ENCODE assay signal across 1 cellular context in genomic region chr15:80161473-80162016, GRCh38.
TF ChIP-seq lines count a peak whose summit lies in the region.

No MANE protein-coding gene starts in this region.

TF ChIP-seq in HepG2, 621 proteins besides CTCF, POLR2A, EP300 and RAD21 (continued from another document and continues in another):
- TF ChIP-seq ZNF703 (CRISPR knock-in tag; IDR thresholded peaks at IDR 0.05; ENCODE audit: borderline replicate concordance) (no peak), ZSCAN9 (CRISPR knock-in tag; IDR thresholded peaks at IDR 0.05; ENCODE audit: borderline replicate concordance) (no peak), ZBTB43 (CRISPR knock-in tag; conservative IDR thresholded peaks at IDR 0.05) (peak; percentile 36; the same call in 1 of the 2 replicates), ZNF672 (CRISPR knock-in tag; IDR thresholded peaks at IDR 0.05) (no peak), ZSCAN25 (CRISPR knock-in tag; IDR thresholded peaks at IDR 0.05) (0 out of 2 replicates have a peak, but pooled peaks have one; percentile 24), CERS6 (CRISPR knock-in tag; IDR thresholded peaks at IDR 0.05) (no peak), HNF4G (IDR thresholded peaks at IDR 0.05; ENCODE audit: borderline replicate concordance, low read depth, low read length) (peak; percentile 23; the same call in 1 of the 2 replicates), HNF4G (CRISPR knock-in tag; IDR thresholded peaks at IDR 0.05; ENCODE audit: borderline replicate concordance, low read depth) (peak; percentile 46; the same call in 1 of the 2 replicates), NONO (IDR thresholded peaks at IDR 0.05) (no peak), NONO (CRISPR knock-in tag; conservative IDR thresholded peaks at IDR 0.05) (no peak), ZNF652 (CRISPR knock-in tag; IDR thresholded peaks at IDR 0.05; ENCODE audit: borderline replicate concordance, low read depth) (no peak), ZNF256 (CRISPR knock-in tag; conservative IDR thresholded peaks at IDR 0.05) (no peak), ZNF274 (CRISPR knock-in tag; IDR thresholded peaks at IDR 0.05) (peak; percentile 41; the same call in 1 of the 2 replicates), ZNF563 (CRISPR knock-in tag; IDR thresholded peaks at IDR 0.05) (no peak), TBX2 (CRISPR knock-in tag; IDR thresholded peaks at IDR 0.05; ENCODE audit: borderline replicate concordance) (peak; percentile 49; the same call in 1 of the 2 replicates), AKAP8 (CRISPR knock-in tag; IDR thresholded peaks at IDR 0.05) (no peak), ZNF674 (CRISPR knock-in tag; IDR thresholded peaks at IDR 0.05; ENCODE audit: low read depth) (no peak), TEAD3 (CRISPR knock-in tag; optimal IDR thresholded peaks at IDR 0.05; ENCODE audit: borderline replicate concordance) (peak; percentile 84), MYPOP (CRISPR knock-in tag; IDR thresholded peaks at IDR 0.05) (no peak), ZNF619 (CRISPR knock-in tag; IDR thresholded peaks at IDR 0.05) (no peak), ISL2 (CRISPR knock-in tag; IDR thresholded peaks at IDR 0.05) (no peak), FOSL2 (CRISPR knock-in tag; IDR thresholded peaks at IDR 0.05) (0 out of 2 replicates have a peak, but pooled peaks have one; percentile 13), ZNF33B (CRISPR knock-in tag; IDR thresholded peaks at IDR 0.05) (no peak), FOXA1 (IDR thresholded peaks at IDR 0.05) (no peak), FOXA1 (CRISPR knock-in tag; IDR thresholded peaks at IDR 0.05) (0 out of 2 replicates have a peak, but pooled peaks have one; percentile 19), ZNF251 (CRISPR knock-in tag; IDR thresholded peaks at IDR 0.05) (no peak), ZNF383 (CRISPR knock-in tag; IDR thresholded peaks at IDR 0.05; ENCODE audit: borderline replicate concordance) (no peak), NR2F6 (IDR thresholded peaks at IDR 0.05) (no peak), NR2F6 (CRISPR knock-in tag; IDR thresholded peaks at IDR 0.05) (no peak), HDAC2 (CRISPR knock-in tag; IDR thresholded peaks at IDR 0.05) (0 out of 2 replicates have a peak, but pooled peaks have one; percentile 12), ZFP36L2 (CRISPR knock-in tag; IDR thresholded peaks at IDR 0.05) (no peak), ZNF7 (CRISPR knock-in tag; IDR thresholded peaks at IDR 0.05) (peak; percentile 48; the same call in 1 of the 2 replicates), CBX1 (IDR thresholded peaks at IDR 0.05; ENCODE audit: low read depth) (no peak), ZNF460 (CRISPR knock-in tag; IDR thresholded peaks at IDR 0.05; ENCODE audit: borderline replicate concordance) (no peak), STAT6 (CRISPR knock-in tag; IDR thresholded peaks at IDR 0.05; ENCODE audit: borderline replicate concordance) (no peak), SMARCC2 (IDR thresholded peaks at IDR 0.05) (no peak), KAT7 (CRISPR knock-in tag; IDR thresholded peaks at IDR 0.05; ENCODE audit: borderline replicate concordance) (no peak), MIER2 (CRISPR knock-in tag; IDR thresholded peaks at IDR 0.05) (no peak), FOXC1 (CRISPR knock-in tag; IDR thresholded peaks at IDR 0.05; ENCODE audit: borderline replicate concordance) (no peak), DMTF1 (CRISPR knock-in tag; IDR thresholded peaks at IDR 0.05) (no peak), NFIC (IDR thresholded peaks at IDR 0.05; ENCODE audit: low read length) (0 out of 2 replicates have a peak, but pooled peaks have one; percentile 19), GATA4 (IDR thresholded peaks at IDR 0.05; ENCODE audit: borderline replicate concordance, low read depth) (no peak), PHF20 (CRISPR knock-in tag; IDR thresholded peaks at IDR 0.05) (no peak), SRSF4 (IDR thresholded peaks at IDR 0.05; ENCODE audit: low read depth, low read length, poor library complexity, severe bottlenecking) (no peak), JUN (CRISPR knock-in tag; IDR thresholded peaks at IDR 0.05) (no peak), HDAC1 (CRISPR knock-in tag; IDR thresholded peaks at IDR 0.05) (0 out of 2 replicates have a peak, but pooled peaks have one; percentile 29), ATRX (CRISPR knock-in tag; IDR thresholded peaks at IDR 0.05; ENCODE audit: borderline replicate concordance) (no peak), ZNF17 (CRISPR knock-in tag; IDR thresholded peaks at IDR 0.05) (no peak), TEAD2 (CRISPR knock-in tag; IDR thresholded peaks at IDR 0.05) (no peak), ZNF24 (IDR thresholded peaks at IDR 0.05) (no peak)
- TF ChIP-seq, protein P1, sequence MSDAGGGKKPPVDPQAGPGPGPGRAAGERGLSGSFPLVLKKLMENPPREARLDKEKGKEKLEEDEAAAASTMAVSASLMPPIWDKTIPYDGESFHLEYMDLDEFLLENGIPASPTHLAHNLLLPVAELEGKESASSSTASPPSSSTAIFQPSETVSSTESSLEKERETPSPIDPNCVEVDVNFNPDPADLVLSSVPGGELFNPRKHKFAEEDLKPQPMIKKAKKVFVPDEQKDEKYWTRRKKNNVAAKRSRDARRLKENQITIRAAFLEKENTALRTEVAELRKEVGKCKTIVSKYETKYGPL (CRISPR knock-in tag; IDR thresholded peaks at IDR 0.05): no peak
- TF ChIP-seq, protein P2, sequence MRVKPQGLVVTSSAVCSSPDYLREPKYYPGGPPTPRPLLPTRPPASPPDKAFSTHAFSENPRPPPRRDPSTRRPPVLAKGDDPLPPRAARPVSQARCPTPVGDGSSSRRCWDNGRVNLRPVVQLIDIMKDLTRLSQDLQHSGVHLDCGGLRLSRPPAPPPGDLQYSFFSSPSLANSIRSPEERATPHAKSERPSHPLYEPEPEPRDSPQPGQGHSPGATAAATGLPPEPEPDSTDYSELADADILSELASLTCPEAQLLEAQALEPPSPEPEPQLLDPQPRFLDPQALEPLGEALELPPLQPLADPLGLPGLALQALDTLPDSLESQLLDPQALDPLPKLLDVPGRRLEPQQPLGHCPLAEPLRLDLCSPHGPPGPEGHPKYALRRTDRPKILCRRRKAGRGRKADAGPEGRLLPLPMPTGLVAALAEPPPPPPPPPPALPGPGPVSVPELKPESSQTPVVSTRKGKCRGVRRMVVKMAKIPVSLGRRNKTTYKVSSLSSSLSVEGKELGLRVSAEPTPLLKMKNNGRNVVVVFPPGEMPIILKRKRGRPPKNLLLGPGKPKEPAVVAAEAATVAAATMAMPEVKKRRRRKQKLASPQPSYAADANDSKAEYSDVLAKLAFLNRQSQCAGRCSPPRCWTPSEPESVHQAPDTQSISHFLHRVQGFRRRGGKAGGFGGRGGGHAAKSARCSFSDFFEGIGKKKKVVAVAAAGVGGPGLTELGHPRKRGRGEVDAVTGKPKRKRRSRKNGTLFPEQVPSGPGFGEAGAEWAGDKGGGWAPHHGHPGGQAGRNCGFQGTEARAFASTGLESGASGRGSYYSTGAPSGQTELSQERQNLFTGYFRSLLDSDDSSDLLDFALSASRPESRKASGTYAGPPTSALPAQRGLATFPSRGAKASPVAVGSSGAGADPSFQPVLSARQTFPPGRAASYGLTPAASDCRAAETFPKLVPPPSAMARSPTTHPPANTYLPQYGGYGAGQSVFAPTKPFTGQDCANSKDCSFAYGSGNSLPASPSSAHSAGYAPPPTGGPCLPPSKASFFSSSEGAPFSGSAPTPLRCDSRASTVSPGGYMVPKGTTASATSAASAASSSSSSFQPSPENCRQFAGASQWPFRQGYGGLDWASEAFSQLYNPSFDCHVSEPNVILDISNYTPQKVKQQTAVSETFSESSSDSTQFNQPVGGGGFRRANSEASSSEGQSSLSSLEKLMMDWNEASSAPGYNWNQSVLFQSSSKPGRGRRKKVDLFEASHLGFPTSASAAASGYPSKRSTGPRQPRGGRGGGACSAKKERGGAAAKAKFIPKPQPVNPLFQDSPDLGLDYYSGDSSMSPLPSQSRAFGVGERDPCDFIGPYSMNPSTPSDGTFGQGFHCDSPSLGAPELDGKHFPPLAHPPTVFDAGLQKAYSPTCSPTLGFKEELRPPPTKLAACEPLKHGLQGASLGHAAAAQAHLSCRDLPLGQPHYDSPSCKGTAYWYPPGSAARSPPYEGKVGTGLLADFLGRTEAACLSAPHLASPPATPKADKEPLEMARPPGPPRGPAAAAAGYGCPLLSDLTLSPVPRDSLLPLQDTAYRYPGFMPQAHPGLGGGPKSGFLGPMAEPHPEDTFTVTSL (CRISPR knock-in tag; IDR thresholded peaks at IDR 0.05; ENCODE audit: borderline replicate concordance): no peak
- TF ChIP-seq, protein P3, sequence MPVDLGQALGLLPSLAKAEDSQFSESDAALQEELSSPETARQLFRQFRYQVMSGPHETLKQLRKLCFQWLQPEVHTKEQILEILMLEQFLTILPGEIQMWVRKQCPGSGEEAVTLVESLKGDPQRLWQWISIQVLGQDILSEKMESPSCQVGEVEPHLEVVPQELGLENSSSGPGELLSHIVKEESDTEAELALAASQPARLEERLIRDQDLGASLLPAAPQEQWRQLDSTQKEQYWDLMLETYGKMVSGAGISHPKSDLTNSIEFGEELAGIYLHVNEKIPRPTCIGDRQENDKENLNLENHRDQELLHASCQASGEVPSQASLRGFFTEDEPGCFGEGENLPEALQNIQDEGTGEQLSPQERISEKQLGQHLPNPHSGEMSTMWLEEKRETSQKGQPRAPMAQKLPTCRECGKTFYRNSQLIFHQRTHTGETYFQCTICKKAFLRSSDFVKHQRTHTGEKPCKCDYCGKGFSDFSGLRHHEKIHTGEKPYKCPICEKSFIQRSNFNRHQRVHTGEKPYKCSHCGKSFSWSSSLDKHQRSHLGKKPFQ (CRISPR knock-in tag; IDR thresholded peaks at IDR 0.05; ENCODE audit: insufficient replicate concordance): no peak
